Comparison of ENCODE assay signal across 12 cellular contexts in genomic region chr1:242784074-242784473, GRCh38.
DNase-seq lines count a peak whose midpoint lies in the region; ATAC-seq and TF ChIP-seq lines count a peak whose summit lies in the region.
"Had no signal": no experiment of that assay in that cellular context is flagged by ENCODE, and none has a peak within 500 bp of the region (broad histone marks: within the 10 kb centered on the region; RNA-seq: fewer than 3 reads in every experiment).

No MANE protein-coding gene starts in this region.

- ATAC-seq in GM18508 (IDR thresholded peaks at IDR 0.05; ENCODE audit: insufficient read depth, unreplicated experiment): peak; percentile 54
- peak; percentile 82 for ATAC-seq in GM21526 (IDR thresholded peaks at IDR 0.05; ENCODE audit: low FRiP score, unreplicated experiment)
- ATAC-seq in HG03378 (IDR thresholded peaks at IDR 0.05; ENCODE audit: unreplicated experiment): peak; percentile 51
- ATAC-seq in T-helper 17 cell: peak; percentile 39
- ATAC-seq in left lung: no peak

- no peak for TF ChIP-seq CTCF in left lung (IDR thresholded peaks at IDR 0.05)

- H3K4me1 ChIP-seq in left lung: no peaks in the 10 kb centered on the region

- no peaks in the 10 kb centered on the region for H3K4me1 Mint-ChIP-seq in T-helper 17 cell

- no peaks in the 10 kb centered on the region for H3K27me3 ChIP-seq in left lung

- no peaks in the 10 kb centered on the region for H3K36me3 ChIP-seq in left lung

- DNase-seq in T-helper 17 cell (no peak), left lung (no peak), hippocampal formation (lab: John Stamatoyannopoulos, UW) (no peak), mesenteric fat pad (ENCODE audit: low spot score) (no peak), cardiac septum (ENCODE audit: low spot score) (no peak)
- DNase-seq: activated gamma-delta T cell; effector CD8-positive, alpha-beta T cell; NCI-H2029 had no signal

- H3K4me3 Mint-ChIP-seq in T-helper 17 cell: no peak overlapping the region
- H3K4me3 Mint-ChIP-seq: T-helper 1 cell treated with Interleukin-12 subunit alpha and Interleukin-12 subunit beta and Interleukin-4 antibody, amounts not matched to agents 30 μg/mL and 1 μg/mL, for 36 hours had no signal

- H3K27me3 Mint-ChIP-seq in T-helper 17 cell: peaks cover 13% of the 10 kb centered on the region

- H3K4me3 ChIP-seq in left lung: no peak overlapping the region

- H3K27ac Mint-ChIP-seq in T-helper 17 cell: no peak overlapping the region
- H3K27ac Mint-ChIP-seq: T-helper 1 cell treated with Interleukin-12 subunit alpha and Interleukin-12 subunit beta and Interleukin-4 antibody, amounts not matched to agents 30 μg/mL and 1 μg/mL, for 36 hours had no signal

- intact Hi-C loops in left lung (cut with DNase I) (no loop called here), cardiac septum (cut with DNase I) (no loop called here)

- H3K9me3 ChIP-seq in T-helper 17 cell (ENCODE audit: control insufficient read depth, low read length, poor library complexity, severe bottlenecking) (no peaks in the 10 kb centered on the region), left lung (no peaks in the 10 kb centered on the region)

- peaks cover 2% of the 10 kb centered on the region for H3K36me3 Mint-ChIP-seq in T-helper 17 cell (ENCODE audit: low read depth)

- no peak overlapping the region for H3K27ac ChIP-seq in left lung
